In the genomic region with DNA sequence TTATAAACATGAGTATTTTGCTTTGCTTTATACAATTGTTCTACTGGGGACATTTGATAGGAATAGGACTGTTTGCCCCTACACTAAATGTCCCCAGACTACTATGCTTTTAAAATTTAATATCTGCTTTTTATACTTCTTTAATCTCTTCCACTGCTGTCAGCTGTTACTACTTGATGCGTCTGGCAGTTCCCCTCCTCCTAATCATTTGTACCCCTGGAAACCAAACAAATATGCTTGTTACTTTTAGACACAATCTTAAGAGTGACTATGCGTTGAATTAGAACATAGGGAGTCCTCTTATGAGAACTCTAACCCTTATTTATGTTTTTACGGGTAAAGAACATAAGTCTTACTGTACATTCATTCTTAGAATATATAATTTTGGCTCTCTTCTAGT, we compare ENCODE assay signal across 9 cellular contexts.
"Had no signal": no experiment of that assay in that cellular context is flagged by ENCODE, and none has a peak within 500 bp of the region (broad histone marks: within the 10 kb centered on the region; RNA-seq: fewer than 3 reads in every experiment).

No MANE protein-coding gene starts in this region.

- H3K4me3 ChIP-seq: GM23248, HAP-1 had no signal

- H3K27ac ChIP-seq: GM23248, HL-60 had no signal

- ATAC-seq: HCT116, HepG2 had no signal

- H3K4me1 ChIP-seq: HAP-1 had no signal

- H3K27me3 Mint-ChIP-seq: IgD-negative memory B cell had no signal

- H3K36me3 ChIP-seq: HAP-1 had no signal

- H3K36me3 Mint-ChIP-seq: IgD-negative memory B cell had no signal

- H3K4me1 Mint-ChIP-seq: IgD-negative memory B cell had no signal

- H3K27ac Mint-ChIP-seq: HFFc6, IgD-negative memory B cell had no signal

- H3K9me3 ChIP-seq: HAP-1 had no signal

- H3K4me3 Mint-ChIP-seq: HFFc6, IgD-negative memory B cell had no signal

- DNase-seq: GM23248, GOT3, H7, HFFc6 had no signal
